In genomic region chr3:154112146-154112545, GRCh38 we compare ENCODE assay signal across 20 cellular contexts. TPM values are rescaled to one million over a fixed set of nuclear protein-coding genes. Genes with fewer than 3 reads are reported as not detected.
DNase-seq lines count a peak whose midpoint lies in the region; ATAC-seq, FAIRE-seq and TF ChIP-seq lines count a peak whose summit lies in the region.
"Had no signal": no experiment of that assay in that cellular context is flagged by ENCODE, and none has a peak within 500 bp of the region (broad histone marks: within the 10 kb centered on the region; RNA-seq: fewer than 3 reads in every experiment).

No MANE protein-coding gene starts in this region.

- H3K36me3 ChIP-seq in SK-N-SH (replicated peaks in 1 of 2; ENCODE audit: control insufficient read depth in 1 of 2, insufficient read depth in 2 of 2, low read length in 1 of 2) (no peaks in the 10 kb centered on the region), endothelial cell of umbilical vein (ENCODE audit: control insufficient read depth in 2 of 2, extremely low read depth in 1 of 2, insufficient read depth in 2 of 2, low read length in 2 of 2) (no peaks in the 10 kb centered on the region), neural progenitor cell (no peaks in the 10 kb centered on the region)
- H3K36me3 ChIP-seq: BLaER1, SJSA1 had no signal

- no peak overlapping the region for H3K4me3 ChIP-seq in SK-N-SH (ENCODE audit: low read depth in 2 of 2, low read length in 1 of 2)
- no peak overlapping the region for H3K4me3 ChIP-seq in endothelial cell of umbilical vein (replicated peaks in 1 of 3; ENCODE audit: insufficient read depth in 1 of 3, low read depth in 1 of 3, low read length in 3 of 3)
- H3K4me3 ChIP-seq in neural progenitor cell = no peak overlapping the region
- H3K4me3 ChIP-seq in foreskin fibroblast (ENCODE audit: low read depth in 1 of 2, low read length in 2 of 2) = no peak overlapping the region
- H3K4me3 ChIP-seq: BLaER1, GM23248, SJSA1 had no signal

- BruUV-seq in endothelial cell of umbilical vein (replicated peaks; lab: Mats Ljungman, UMichigan) = no TSS peak

- TF ChIP-seq EP300 in SK-N-SH (IDR thresholded peaks at IDR 0.05; ENCODE audit: borderline replicate concordance in 1 of 2, low read depth in 1 of 2, low read length in 1 of 2) = no peak

- 27% methylated on average over 2 of the region's 2 CpGs for WGBS in SK-N-SH (ENCODE audit: low lambda C conversion rate)

- H3K27me3 ChIP-seq in SK-N-SH (ENCODE audit: insufficient read depth) (no peaks in the 10 kb centered on the region), endothelial cell of umbilical vein (ENCODE audit: control insufficient read depth in 2 of 2, insufficient read depth in 2 of 2, low read length in 2 of 2) (peaks cover 2 to 9% of the 10 kb centered on the region in 2 experiments), neural progenitor cell (no peaks in the 10 kb centered on the region)
- H3K27me3 ChIP-seq: BLaER1 had no signal

- H3K9me2 ChIP-seq in SK-N-SH = no peaks in the 10 kb centered on the region

- H3K27me3 Mint-ChIP-seq in neural progenitor cell (ENCODE audit: insufficient read depth, low read depth) = peaks cover 7% of the 10 kb centered on the region

- H3K9me3 Mint-ChIP-seq in neural progenitor cell = no peaks in the 10 kb centered on the region
- H3K9me3 Mint-ChIP-seq: CD8-positive, alpha-beta T cell had no signal

- no peaks in the 10 kb centered on the region for H3K36me3 Mint-ChIP-seq in neural progenitor cell
- H3K36me3 Mint-ChIP-seq: CD8-positive, alpha-beta T cell had no signal

- DNase-seq in SK-N-SH (no peak), endothelial cell of umbilical vein (ENCODE audit: low read depth, low spot score) (no peak), neural progenitor cell (ENCODE audit: low spot score) (no peak), NCI-H226 (no peak), HuH-7.5 (ENCODE audit: low spot score) (no peak), foreskin fibroblast (no peak)
- DNase-seq: CD8-positive, alpha-beta T cell; DMS79 treated with DMSO at 0.1 percent for 48 hours; GM23248; MM.1S; NCI-H1092 treated with DMSO at 0.1 percent for 48 hours; NCI-H1694 treated with DMSO at 0.1 percent for 48 hours; NCI-H446; NCI-H774 had no signal

- H2AFZ ChIP-seq in SK-N-SH (ENCODE audit: low read depth) (no peak overlapping the region), endothelial cell of umbilical vein (ENCODE audit: low read depth, low read length) (no peak overlapping the region), neural progenitor cell (replicated peaks) (no peak overlapping the region)
- H2AFZ ChIP-seq: GM23248 had no signal

- H3F3A ChIP-seq in SK-N-SH (replicated peaks; ENCODE audit: insufficient read depth) = no peaks in the 10 kb centered on the region
- H3F3A ChIP-seq in neural progenitor cell (ENCODE audit: low read depth) = no peaks in the 10 kb centered on the region

- no peaks in the 10 kb centered on the region for H4K20me1 ChIP-seq in SK-N-SH (ENCODE audit: insufficient read depth)
- H4K20me1 ChIP-seq in endothelial cell of umbilical vein (replicated peaks; ENCODE audit: control insufficient read depth, extremely low read depth, insufficient read depth, low read length) = no peaks in the 10 kb centered on the region
- no peaks in the 10 kb centered on the region for H4K20me1 ChIP-seq in neural progenitor cell (ENCODE audit: low read depth)
- H4K20me1 ChIP-seq: BLaER1 had no signal

- H3K9me1 ChIP-seq in endothelial cell of umbilical vein (replicated peaks; ENCODE audit: control insufficient read depth, extremely low read depth, insufficient read depth, low read length) = no peaks in the 10 kb centered on the region

- H3K27ac ChIP-seq in SK-N-SH (ENCODE audit: low read depth in 2 of 2, low read length in 1 of 2) (no peak overlapping the region), endothelial cell of umbilical vein (ENCODE audit: insufficient read depth, low read depth, low read length) (no peak overlapping the region), neural progenitor cell (no peak overlapping the region)
- H3K27ac ChIP-seq: BLaER1, GM23248, KMS-11, SJSA1 had no signal

- H3K27ac Mint-ChIP-seq in neural progenitor cell = peak overlapping the region; percentile 95
- H3K27ac Mint-ChIP-seq: CD8-positive, alpha-beta T cell had no signal

- no peak overlapping the region for H3K4me3 Mint-ChIP-seq in neural progenitor cell
- H3K4me3 Mint-ChIP-seq: CD8-positive, alpha-beta T cell had no signal

- H3K4me2 ChIP-seq in SK-N-SH = no peak overlapping the region
- no peak overlapping the region for H3K4me2 ChIP-seq in endothelial cell of umbilical vein (ENCODE audit: insufficient read depth, low read length)
- H3K4me2 ChIP-seq in neural progenitor cell = no peak overlapping the region
- H3K4me2 ChIP-seq: BLaER1, KMS-11 had no signal

- H3K4me1 ChIP-seq in SK-N-SH (ENCODE audit: control insufficient read depth in 1 of 2, insufficient read depth in 2 of 2, low read depth in 1 of 2, low read length in 1 of 2) (peaks cover 0 to 2% of the 10 kb centered on the region in 2 experiments; a peak in 1 of 4 replicates), endothelial cell of umbilical vein (ENCODE audit: control insufficient read depth, extremely low read depth, insufficient read depth, low read length) (no peaks in the 10 kb centered on the region), neural progenitor cell (peaks cover 20% of the 10 kb centered on the region)
- H3K4me1 ChIP-seq: BLaER1, SJSA1 had no signal

- peak; percentile 49 for FAIRE-seq in endothelial cell of umbilical vein (lab: Jason Lieb, UNC)
- FAIRE-seq: G401.6 had no signal

- TF ChIP-seq POLR2A in endothelial cell of umbilical vein (IDR thresholded peaks at IDR 0.05; ENCODE audit: low read depth, low read length) = no peak

- H3K79me2 ChIP-seq in SK-N-SH (ENCODE audit: insufficient read depth) = no peaks in the 10 kb centered on the region
- H3K79me2 ChIP-seq in endothelial cell of umbilical vein (ENCODE audit: control insufficient read depth, insufficient read depth, low read length) = no peaks in the 10 kb centered on the region
- H3K79me2 ChIP-seq in neural progenitor cell (ENCODE audit: low read depth) = no peaks in the 10 kb centered on the region

- H3K9ac ChIP-seq in SK-N-SH (no peak overlapping the region), endothelial cell of umbilical vein (replicated peaks; ENCODE audit: extremely low read depth, insufficient read depth, low read length) (no peak overlapping the region), neural progenitor cell (no peak overlapping the region)
- H3K9ac ChIP-seq: BLaER1, GM23248, KMS-11 had no signal

- H3K9me3 ChIP-seq in SK-N-SH (no peaks in the 10 kb centered on the region), endothelial cell of umbilical vein (replicated peaks; ENCODE audit: control insufficient read depth, insufficient read depth, low read length) (no peaks in the 10 kb centered on the region), neural progenitor cell (ENCODE audit: low read depth) (no peaks in the 10 kb centered on the region)
- H3K9me3 ChIP-seq: BLaER1, SJSA1 had no signal

- peaks cover 37% of the 10 kb centered on the region for H3K4me1 Mint-ChIP-seq in neural progenitor cell

- TF ChIP-seq CTCF in SK-N-SH (IDR thresholded peaks at IDR 0.05) (no peak), endothelial cell of umbilical vein (IDR thresholded peaks at IDR 0.05; ENCODE audit: extremely low read depth in 1 of 2, insufficient read depth in 1 of 2, low read depth in 1 of 2, low read length in 2 of 2) (no peak), neural progenitor cell (IDR thresholded peaks at IDR 0.05) (no peak), foreskin fibroblast (IDR thresholded peaks at IDR 0.05; ENCODE audit: low read depth, low read length) (no peak)

- POLR2A ChIA-PET in SK-N-SH (lab: Yijun Ruan, JAX) (no interaction called here), endothelial cell of umbilical vein (lab: Charles Lee) (no interaction called here)

- CTCF ChIA-PET in SK-N-SH (lab: Yijun Ruan, JAX) = interaction anchor here (0.5 to 2.1 kb wide), 3 partner anchors 12 to 1365 kb away, joined by 3 to 5 read pairs (median 3); no protein-coding TSS in a partner anchor
- CTCF ChIA-PET in endothelial cell of umbilical vein (lab: Charles Lee) = interaction anchor here (1.3 to 2.4 kb wide), 3 partner anchors 9 to 136 kb away, joined by 3 to 10 read pairs (median 7); no protein-coding TSS in a partner anchor

- TF ChIP-seq RAD21 in SK-N-SH (IDR thresholded peaks at IDR 0.05; ENCODE audit: low read length) = no peak

- peak; percentile 70 for ATAC-seq in SK-N-SH treated with all-trans-retinoic acid at 6 μM for 48 hours
- no peak for ATAC-seq in HG02981 (IDR thresholded peaks at IDR 0.05; ENCODE audit: unreplicated experiment)
- ATAC-seq: CD8-positive, alpha-beta T cell had no signal

- dilution Hi-C loops in endothelial cell of umbilical vein (cut with MboI; ENCODE audit: extremely low pct_ligation_motif_present, low sequenced_read_pairs) = no loop called here

- intact Hi-C loops in endothelial cell of umbilical vein (cut with micrococcal nuclease) = no loop called here

TF ChIP-seq in SK-N-SH treated with all-trans-retinoic acid at 6 μM for 48 hours, 23 proteins besides CTCF, POLR2A, EP300 and RAD21 (continues in another document):
- TF ChIP-seq SNAI2 (CRISPR knock-in tag; IDR thresholded peaks at IDR 0.05) (no peak), ARNTL (CRISPR knock-in tag; IDR thresholded peaks at IDR 0.05; ENCODE audit: borderline replicate concordance, low read depth) (no peak), ZNF8 (CRISPR knock-in tag; IDR thresholded peaks at IDR 0.05) (no peak)

TF ChIP-seq in endothelial cell of umbilical vein, 7 proteins besides CTCF, POLR2A, EP300 and RAD21 (continues in another document):
- TF ChIP-seq MYC (IDR thresholded peaks at IDR 0.05; ENCODE audit: low read depth, low read length) = no peak
- no peak for TF ChIP-seq JUN (IDR thresholded peaks at IDR 0.05; ENCODE audit: borderline replicate concordance, insufficient read depth, insufficient read length, low read depth)
- no peak for TF ChIP-seq MAX (IDR thresholded peaks at IDR 0.05; ENCODE audit: insufficient read depth, insufficient read length)
- TF ChIP-seq POLR2AphosphoS5 (IDR thresholded peaks at IDR 0.05; ENCODE audit: insufficient read depth, low read depth, low read length) = no peak

RNA-seq across cellular contexts. Expression of gene ARHGEF26, which starts 9.0 kb away (rescaled TPM):
- polyA plus RNA-seq in SK-N-SH (2012; rRNA removed) = 0.70 and 1.2 TPM in 2 replicates
- polyA plus RNA-seq in SK-N-SH (2012; cell fraction: cytosol; rRNA removed) = 1.6 and 1.8 TPM in 2 replicates
- polyA plus RNA-seq in SK-N-SH (2012; cell fraction: nucleus; rRNA removed) = 2.4 and 2.5 TPM in 2 replicates
- total RNA-seq in endothelial cell of umbilical vein = 2.2 and 2.9 TPM in 2 replicates
- 0.30 and 0.57 TPM in 2 replicates for polyA plus RNA-seq in endothelial cell of umbilical vein
- polyA plus RNA-seq in endothelial cell of umbilical vein (2011; cell fraction: cytosol; rRNA removed) = 0.59 and 0.62 TPM in 2 replicates
- polyA plus RNA-seq in endothelial cell of umbilical vein (2011; cell fraction: nucleus; rRNA removed) = 1.4 and 1.7 TPM in 2 replicates
- 0.41 and 2.2 TPM in 2 replicates for polyA plus RNA-seq in endothelial cell of umbilical vein (2012)
- polyA minus RNA-seq in endothelial cell of umbilical vein = 1.1 and 1.2 TPM in 2 replicates
- polyA minus RNA-seq in endothelial cell of umbilical vein (2011; cell fraction: cytosol; rRNA and poly(A)+ RNA removed) = 0.31 TPM
- 2.6 and 3.0 TPM in 2 replicates for polyA minus RNA-seq in endothelial cell of umbilical vein (2011; cell fraction: nucleus; rRNA and poly(A)+ RNA removed)
- total RNA-seq in neural progenitor cell (ENCODE audit: low replicate concordance) = 13.4 and 14.0 TPM in 2 replicates
